16 cellular contexts compared by ENCODE assay signal in the genomic region with DNA sequence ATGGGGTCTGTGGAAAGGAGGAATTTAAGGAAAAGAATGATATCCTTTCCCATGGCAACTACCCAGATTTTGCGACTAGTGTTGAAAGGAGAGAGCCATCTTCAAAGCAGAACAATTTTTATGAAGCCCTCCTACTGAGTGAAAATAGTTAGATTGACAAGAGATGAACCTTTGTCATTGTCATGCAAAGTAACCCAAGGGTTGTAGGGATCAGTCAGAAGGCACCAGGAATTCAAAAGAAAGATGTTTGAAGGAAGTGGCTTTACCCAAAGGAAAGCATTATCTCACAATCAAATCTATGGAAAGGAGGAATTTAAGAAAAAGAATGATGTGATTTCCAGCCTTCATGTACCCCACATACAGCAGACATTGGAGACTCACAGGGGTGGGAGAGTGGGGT.
DNase-seq lines count a peak whose midpoint lies in the region; FAIRE-seq and TF ChIP-seq lines count a peak whose summit lies in the region.
"Had no signal": no experiment of that assay in that cellular context is flagged by ENCODE, and none has a peak within 500 bp of the region (broad histone marks: within the 10 kb centered on the region; RNA-seq: fewer than 3 reads in every experiment).

No MANE protein-coding gene starts in this region.

- no peak overlapping the region for H2BK12ac ChIP-seq in H1 (ENCODE audit: low read depth, low read length)

- no peaks in the 10 kb centered on the region for H3F3A ChIP-seq in smooth muscle cell (ENCODE audit: low read depth)

- no peak overlapping the region for H4K91ac ChIP-seq in H1 (replicated peaks; ENCODE audit: insufficient read length, low read length)

- CTCF ChIA-PET in H1 (lab: Charles Lee; ENCODE audit: partially characterized antibody), result no interaction called here
- CTCF ChIA-PET in activated naive CD4-positive, alpha-beta T cell treated with anti-CD3 and anti-CD28 coated beads, Interleukin-2, amount 10 ng/mL, durations not matched to agents 7 days and 5 days (lab: Charles Lee), result interaction anchor here (0.8 kb wide), 1 partner anchor 165 kb away, joined by 3 read pairs; no protein-coding TSS in a partner anchor

- no peaks in the 10 kb centered on the region for H3K79me1 ChIP-seq in H1 (ENCODE audit: low read depth, low read length)
- H3K79me1 ChIP-seq in mesendoderm (ENCODE audit: low read length), result no peaks in the 10 kb centered on the region

- H3K9ac ChIP-seq in HUES64 (ENCODE audit: low read depth, low read length) (no peak overlapping the region), H1 (replicated peaks in 1 of 4; ENCODE audit: extremely low read depth in 1 of 4, low read depth in 3 of 4, low read length in 3 of 4) (no peak overlapping the region), mesendoderm (ENCODE audit: low read length) (no peak overlapping the region), smooth muscle cell (ENCODE audit: low read depth) (no peak overlapping the region)

- H3K79me2 ChIP-seq in H1 (ENCODE audit: control insufficient read depth in 1 of 2, insufficient read depth in 2 of 2, low read length in 2 of 2) (no peaks in the 10 kb centered on the region), mesendoderm (ENCODE audit: control insufficient read depth, insufficient read depth, low read length) (no peaks in the 10 kb centered on the region), smooth muscle cell (ENCODE audit: low read depth) (no peaks in the 10 kb centered on the region)

- DNase-seq in H1 (ENCODE audit: low read depth in 1 of 2, low spot score in 2 of 2) (no peak), mesendoderm (peak; percentile 47), smooth muscle cell (lab: John Stamatoyannopoulos, UW; ENCODE audit: unreplicated experiment) (no peak), NCI-H446 (lab: John Stamatoyannopoulos, UW) (no peak), GM12891 (ENCODE audit: insufficient read length, low spot score) (no peak)
- no peak for DNase-seq in activated naive CD4-positive, alpha-beta T cell treated with anti-CD3 and anti-CD28 coated beads, Interleukin-2, amount 10 ng/mL, durations not matched to agents 7 days and 5 days
- DNase-seq: C1 segment of cervical spinal cord; Calu3; CD4-positive, alpha-beta memory T cell; COR-L47; DMS53; DMS79 treated with DMSO at 0.1 percent for 48 hours; GF-D8; H9 had no signal

- H4K5ac ChIP-seq in H1 (ENCODE audit: insufficient read length, low read depth, low read length) (no peak overlapping the region), mesendoderm (ENCODE audit: low read length) (no peak overlapping the region)

- TF ChIP-seq POLR2A in H1 (IDR thresholded peaks at IDR 0.05; ENCODE audit: control extremely low read depth in 1 of 2, low read depth in 2 of 2, low read length in 2 of 2) (no peak), GM12891 (IDR thresholded peaks at IDR 0.05; ENCODE audit: low read depth, low read length) (no peak)

- H3K23me2 ChIP-seq in H1 (ENCODE audit: low read depth, low read length), result no peaks in the 10 kb centered on the region

- H2BK120ac ChIP-seq in H1 (replicated peaks; ENCODE audit: low read depth, low read length) (no peak overlapping the region), mesendoderm (ENCODE audit: low read depth, low read length) (no peak overlapping the region)

- H3K27ac ChIP-seq in HUES64 (ENCODE audit: low read depth, low read length), result 0 out of 2 replicates have a peak overlapping the region, but pooled peaks have one; percentile 12
- H3K27ac ChIP-seq in H1 (ENCODE audit: low read depth, low read length), result no peak overlapping the region
- H3K27ac ChIP-seq in mesendoderm (ENCODE audit: low read depth, low read length), result no peak overlapping the region
- no peak overlapping the region for H3K27ac ChIP-seq in smooth muscle cell (ENCODE audit: low read depth)

- no peak for TF ChIP-seq EP300 in H1 (IDR thresholded peaks at IDR 0.05; ENCODE audit: borderline replicate concordance in 1 of 2, low read depth in 2 of 2, low read length in 2 of 2)

- H3K18ac ChIP-seq in H1 (ENCODE audit: extremely low read depth, low read length) (no peak overlapping the region), mesendoderm (ENCODE audit: low read length) (no peak overlapping the region)

- H3K4me1 ChIP-seq in HUES64 (ENCODE audit: insufficient read depth, low read length), result peaks cover 11% of the 10 kb centered on the region
- peaks cover 0 to 3% (median 2%) of the 10 kb centered on the region in 4 experiments; a peak in 3 of 7 replicates for H3K4me1 ChIP-seq in H1 (replicated peaks in 1 of 4; ENCODE audit: control insufficient read depth in 3 of 4, insufficient read depth in 4 of 4, low read length in 3 of 4)
- no peaks in the 10 kb centered on the region for H3K4me1 ChIP-seq in mesendoderm (ENCODE audit: control insufficient read depth, low read depth, low read length)
- H3K4me1 ChIP-seq in smooth muscle cell (ENCODE audit: low read depth), result no peaks in the 10 kb centered on the region

- H2BK20ac ChIP-seq in H1 (ENCODE audit: low read length), result no peak overlapping the region

- H3K23ac ChIP-seq in H1 (ENCODE audit: insufficient read length), result no peak overlapping the region
- no peak overlapping the region for H3K23ac ChIP-seq in mesendoderm (ENCODE audit: low read length)

- H3K4ac ChIP-seq in H1 (replicated peaks; ENCODE audit: insufficient read length, low read depth, low read length) (no peak overlapping the region), mesendoderm (ENCODE audit: low read depth, low read length) (no peak overlapping the region)

- H4K8ac ChIP-seq in H1 (ENCODE audit: extremely low read depth, insufficient read depth, low read length) (no peak overlapping the region), mesendoderm (ENCODE audit: low read depth, low read length) (no peak overlapping the region)

- FAIRE-seq in H1 (lab: Jason Lieb, UNC), result peak; percentile 66
- FAIRE-seq in GM12891 (lab: Jason Lieb, UNC), result no peak
- FAIRE-seq: GM12892 had no signal

- H3K36me3 ChIP-seq in HUES64 (ENCODE audit: insufficient read depth, low read length) (no peaks in the 10 kb centered on the region), H1 (ENCODE audit: control insufficient read depth in 2 of 4, insufficient read depth in 4 of 4, low read length in 3 of 4) (no peaks in the 10 kb centered on the region), mesendoderm (ENCODE audit: control insufficient read depth, insufficient read depth, low read length) (no peaks in the 10 kb centered on the region), smooth muscle cell (ENCODE audit: low read depth) (no peaks in the 10 kb centered on the region)

- H2BK5ac ChIP-seq in H1 (ENCODE audit: low read depth, low read length) (no peak overlapping the region), mesendoderm (ENCODE audit: low read length) (no peak overlapping the region)

- no peak overlapping the region for H2AFZ ChIP-seq in H1 (ENCODE audit: low read length)
- no peak overlapping the region for H2AFZ ChIP-seq in smooth muscle cell (ENCODE audit: low read depth)

- H4K20me1 ChIP-seq in H1 (replicated peaks in 1 of 2; ENCODE audit: control insufficient read depth in 1 of 2, insufficient read depth in 2 of 2, low read length in 2 of 2) (no peaks in the 10 kb centered on the region), smooth muscle cell (ENCODE audit: low read depth) (no peaks in the 10 kb centered on the region)

- no peak overlapping the region for H3K4me3 ChIP-seq in HUES64 (ENCODE audit: low read length)
- H3K4me3 ChIP-seq in H1 (ENCODE audit: extremely low read depth in 1 of 4, insufficient read depth in 2 of 4, low read depth in 3 of 4, low read length in 4 of 4), result no peak overlapping the region
- no peak overlapping the region for H3K4me3 ChIP-seq in mesendoderm (ENCODE audit: low read length)
- H3K4me3 ChIP-seq in smooth muscle cell, result no peak overlapping the region

- H3K27me3 ChIP-seq in HUES64 (ENCODE audit: insufficient read depth, low read length), result no peaks in the 10 kb centered on the region
- H3K27me3 ChIP-seq in H1 (replicated peaks in 1 of 4; ENCODE audit: control insufficient read depth in 3 of 4, extremely low read depth in 1 of 4, insufficient read depth in 3 of 4, low read length in 3 of 4), result no peaks in the 10 kb centered on the region
- H3K27me3 ChIP-seq in mesendoderm (ENCODE audit: insufficient read depth, low read length, poor library complexity), result no peaks in the 10 kb centered on the region
- H3K27me3 ChIP-seq in smooth muscle cell (ENCODE audit: low read depth), result no peaks in the 10 kb centered on the region

- no peak for TF ChIP-seq CTCF in H1 (IDR thresholded peaks at IDR 0.05; ENCODE audit: control extremely low read depth in 1 of 3, insufficient read depth in 1 of 3, low read depth in 1 of 3, low read length in 3 of 3)
- no peak for TF ChIP-seq CTCF in smooth muscle cell (IDR thresholded peaks at IDR 0.05; ENCODE audit: borderline replicate concordance, insufficient read depth, poor library complexity, severe bottlenecking)

- H3K9me3 ChIP-seq in HUES64 (ENCODE audit: insufficient read depth, low read depth, low read length), result no peaks in the 10 kb centered on the region
- H3K9me3 ChIP-seq in H1 (ENCODE audit: insufficient read depth in 2 of 2, low read depth in 1 of 2, low read length in 1 of 2), result no peaks in the 10 kb centered on the region
- no peaks in the 10 kb centered on the region for H3K9me3 ChIP-seq in smooth muscle cell (replicated peaks; ENCODE audit: low read depth)

- no peak overlapping the region for H2AK5ac ChIP-seq in H1 (ENCODE audit: low read depth, low read length)
- no peak overlapping the region for H2AK5ac ChIP-seq in mesendoderm (ENCODE audit: low read length)

- H3K36me3 Mint-ChIP-seq in activated naive CD4-positive, alpha-beta T cell treated with anti-CD3 and anti-CD28 coated beads, Interleukin-2, amount 10 ng/mL, durations not matched to agents 7 days and 5 days, result no peaks in the 10 kb centered on the region
- H3K36me3 Mint-ChIP-seq: CD4-positive, alpha-beta memory T cell had no signal

- no peak overlapping the region for H3K27ac Mint-ChIP-seq in activated naive CD4-positive, alpha-beta T cell treated with anti-CD3 and anti-CD28 coated beads, Interleukin-2, amount 10 ng/mL, durations not matched to agents 7 days and 5 days
- H3K27ac Mint-ChIP-seq: CD4-positive, alpha-beta memory T cell had no signal

- no peak overlapping the region for H3K56ac ChIP-seq in H1 (replicated peaks; ENCODE audit: insufficient read length, low read depth, low read length)
- no peak overlapping the region for H3K56ac ChIP-seq in mesendoderm (ENCODE audit: low read length)

- no peaks in the 10 kb centered on the region for H3K9me3 Mint-ChIP-seq in activated naive CD4-positive, alpha-beta T cell treated with anti-CD3 and anti-CD28 coated beads, Interleukin-2, amount 10 ng/mL, durations not matched to agents 7 days and 5 days

- no peak for TF ChIP-seq RAD21 in H1 (IDR thresholded peaks at IDR 0.05 in 1 of 2, conservative IDR thresholded peaks at IDR 0.05 in 1 of 2; ENCODE audit: low read depth in 2 of 2, low read length in 2 of 2)

- H3K4me1 Mint-ChIP-seq in activated naive CD4-positive, alpha-beta T cell treated with anti-CD3 and anti-CD28 coated beads, Interleukin-2, amount 10 ng/mL, durations not matched to agents 7 days and 5 days, result no peaks in the 10 kb centered on the region
- H3K4me1 Mint-ChIP-seq: CD4-positive, alpha-beta memory T cell had no signal

- H3K4me3 Mint-ChIP-seq in activated naive CD4-positive, alpha-beta T cell treated with anti-CD3 and anti-CD28 coated beads, Interleukin-2, amount 10 ng/mL, durations not matched to agents 7 days and 5 days, result no peak overlapping the region
- H3K4me3 Mint-ChIP-seq: CD4-positive, alpha-beta memory T cell; H9 had no signal

- H3K27me3 Mint-ChIP-seq in activated naive CD4-positive, alpha-beta T cell treated with anti-CD3 and anti-CD28 coated beads, Interleukin-2, amount 10 ng/mL, durations not matched to agents 7 days and 5 days, result no peaks in the 10 kb centered on the region
- H3K27me3 Mint-ChIP-seq: CD4-positive, alpha-beta memory T cell had no signal

- no peak overlapping the region for H3K14ac ChIP-seq in H1 (ENCODE audit: insufficient read length)

- POLR2A ChIA-PET in H1 (lab: Charles Lee; ENCODE audit: partially characterized antibody), result no interaction called here

- H3K4me2 ChIP-seq in H1 (ENCODE audit: insufficient read depth in 1 of 2, low read depth in 2 of 2, low read length in 2 of 2) (no peak overlapping the region), mesendoderm (ENCODE audit: low read length) (no peak overlapping the region), smooth muscle cell (no peak overlapping the region)

- WGBS in HUES64, result 25% methylated on average over 1 of the region's 1 CpG
- WGBS in H1 (ENCODE audit: extremely low coverage in 1 of 2, insufficient coverage in 1 of 2, insufficient read length in 1 of 2, insufficient replicate concordance in 2 of 2, low coverage in 1 of 2, low lambda C conversion rate in 2 of 2, missing lambda C conversion rate in 1 of 2), 2 experiments, result 88% methylated on average over 1 of the region's 1 CpG; no CpG with 5 or more reads in 1 of the 2 experiments
- no CpG with 5 or more reads among the region's 1 CpG for WGBS in mesendoderm (ENCODE audit: extremely low coverage, insufficient coverage, low lambda C conversion rate)
- WGBS in smooth muscle cell (ENCODE audit: low lambda C conversion rate), result 83% methylated on average over 1 of the region's 1 CpG

- no peak overlapping the region for H2BK15ac ChIP-seq in H1 (ENCODE audit: low read length)
- no peak overlapping the region for H2BK15ac ChIP-seq in mesendoderm (replicated peaks; ENCODE audit: low read depth)
